22 cellular contexts compared by ENCODE assay signal in genomic region chr3:73321286-73321685, GRCh38.
"Had no signal": no experiment of that assay in that cellular context is flagged by ENCODE, and none has a peak within 500 bp of the region (broad histone marks: within the 10 kb centered on the region; RNA-seq: fewer than 3 reads in every experiment).

No MANE protein-coding gene starts in this region.

- ATAC-seq: esophagus mucosa, gastrocnemius medialis, heart right ventricle, left cardiac atrium, left lung, left ventricle myocardium superior, lower lobe of right lung, mucosa of descending colon had no signal

- DNase-seq: dermis blood vessel endothelial cell; dorsolateral prefrontal cortex; effector CD4-positive, alpha-beta T cell; effector memory CD4-positive, alpha-beta T cell; erythroblast; esophagus squamous epithelium; foreskin fibroblast; foreskin melanocyte; gastrocnemius medialis; glutamatergic neuron; head of caudate nucleus; heart right ventricle; hippocampal formation; left cardiac atrium; left lung; left ventricle myocardium superior; lower lobe of right lung; mesenchymal stem cell; mucosa of descending colon; naive B cell had no signal

- H3K4me3 Mint-ChIP-seq: mesothelial cell of epicardium, naive B cell had no signal

- H3K36me3 Mint-ChIP-seq: mesothelial cell of epicardium, naive B cell had no signal

- H3K4me1 Mint-ChIP-seq: naive B cell had no signal

- H3K27ac Mint-ChIP-seq: mesothelial cell of epicardium, naive B cell had no signal
